In the genomic region with DNA sequence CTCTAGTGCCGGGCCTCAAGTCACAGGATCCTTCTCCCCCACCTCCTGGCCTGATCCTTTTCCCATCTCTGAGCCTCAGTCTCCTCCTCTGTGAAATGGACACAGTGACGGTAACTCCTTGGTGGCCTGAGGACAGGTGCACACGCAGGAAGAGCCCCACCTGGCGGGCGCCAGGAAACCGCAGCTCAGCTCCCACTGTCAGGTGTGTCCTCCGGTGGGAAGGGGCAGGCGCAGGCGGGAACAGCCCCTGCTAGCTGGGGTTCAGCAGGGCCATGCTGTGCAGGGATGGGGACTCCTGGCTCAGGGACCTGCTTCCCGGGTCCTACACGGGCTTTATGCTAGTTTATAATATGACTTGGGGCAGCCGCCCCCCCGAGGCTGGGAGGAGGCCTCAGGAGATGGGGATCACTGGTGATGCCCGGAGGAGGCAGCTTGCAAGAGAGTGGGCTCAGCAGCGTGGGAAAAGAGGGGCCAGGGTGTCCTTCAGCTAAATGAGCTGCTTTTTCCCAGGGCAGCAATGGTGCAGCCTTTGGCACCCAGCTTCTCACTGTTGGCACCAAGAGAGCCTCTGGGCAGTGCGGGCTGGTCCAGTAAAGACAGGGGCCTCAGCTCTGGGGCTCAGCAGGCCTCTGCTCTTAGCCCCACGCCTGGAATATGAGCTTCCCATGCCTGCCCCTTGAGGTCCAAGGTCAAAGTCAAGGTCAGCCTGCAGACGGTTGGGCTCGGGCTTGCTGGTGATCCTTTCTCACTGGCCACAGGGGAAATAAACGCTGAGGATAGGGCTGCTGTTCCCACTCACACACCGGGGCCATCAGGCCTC, we compare ENCODE assay signal across 22 cellular contexts.
DNase-seq lines count a peak whose midpoint lies in the region; ATAC-seq and TF ChIP-seq lines count a peak whose summit lies in the region.
"Had no signal": no experiment of that assay in that cellular context is flagged by ENCODE, and none has a peak within 500 bp of the region (broad histone marks: within the 10 kb centered on the region; RNA-seq: fewer than 3 reads in every experiment).

No MANE protein-coding gene starts in this region.

- H3K79me2 ChIP-seq in OCI-LY1 (ENCODE audit: insufficient read depth, low read length) (no peaks in the 10 kb centered on the region), hepatocyte (no peaks in the 10 kb centered on the region)

- 79% methylated on average over 21 of the region's 21 CpGs for WGBS in hepatocyte (ENCODE audit: low lambda C conversion rate, missing lambda C conversion rate)

- peak; percentile 17 for ATAC-seq in left ventricle myocardium superior
- ATAC-seq in Right ventricle myocardium inferior = no peak
- no peak for ATAC-seq in activated naive CD8-positive, alpha-beta T cell treated with anti-CD3 and anti-CD28 coated beads, Interleukin-2, amount 50 U/mL, for 24 hours
- ATAC-seq in SK-N-SH treated with all-trans-retinoic acid at 6 μM for 48 hours = no peak
- ATAC-seq: activated CD4-positive, alpha-beta T cell treated with anti-CD3 and anti-CD28 coated beads for 36 hours; GM12878; lower lobe of right lung had no signal

- no peaks in the 10 kb centered on the region for H3K36me3 ChIP-seq in OCI-LY1 (ENCODE audit: insufficient read depth, low read length)
- H3K36me3 ChIP-seq in hepatocyte (replicated peaks; ENCODE audit: insufficient read depth, low read depth) = no peaks in the 10 kb centered on the region
- H3K36me3 ChIP-seq: lower lobe of right lung, uterus had no signal

- no peaks in the 10 kb centered on the region for H3K9me3 Mint-ChIP-seq in activated naive CD8-positive, alpha-beta T cell treated with anti-CD3 and anti-CD28 coated beads, Interleukin-2, amount 50 U/mL, for 24 hours

- H3K9me3 ChIP-seq in OCI-LY1 (ENCODE audit: low read length) = no peaks in the 10 kb centered on the region
- H3K9me3 ChIP-seq in hepatocyte (ENCODE audit: low read depth) = no peaks in the 10 kb centered on the region
- H3K9me3 ChIP-seq: Caco-2, lower lobe of right lung, uterus had no signal

- no peaks in the 10 kb centered on the region for H3K4me1 ChIP-seq in OCI-LY1 (ENCODE audit: insufficient read depth, low read length, severe bottlenecking)
- peaks cover 19% of the 10 kb centered on the region for H3K4me1 ChIP-seq in hepatocyte (ENCODE audit: insufficient read depth)
- H3K4me1 ChIP-seq: Caco-2, uterus had no signal

- peak; percentile 52 for DNase-seq in left ventricle myocardium superior
- no peak for DNase-seq in Right ventricle myocardium inferior (ENCODE audit: missing footprints)
- DNase-seq in hepatocyte (ENCODE audit: low spot score) = peak; percentile 3
- no peak for DNase-seq in activated gamma-delta T cell treated with Interleukin-2 at 50 U/mL for 16 hours
- DNase-seq in activated naive CD8-positive, alpha-beta T cell treated with anti-CD3 and anti-CD28 coated beads, Interleukin-2, amount 50 U/mL, for 24 hours = no peak
- DNase-seq in NAMALWA (ENCODE audit: low spot score) = no peak
- DNase-seq: activated CD4-positive, alpha-beta T cell treated with anti-CD3 and anti-CD28 coated beads for 36 hours; activated CD8-positive, alpha-beta memory T cell treated with anti-CD3 and anti-CD28 coated beads, Interleukin-2, amount 50 U/mL, for 48 hours; anterior cingulate cortex; Caco-2; central memory CD4-positive, alpha-beta T cell; EL; erythroblast; lower lobe of right lung; NCI-H146; NCI-H446 treated with DMSO at 0.1 percent for 48 hours; stimulated activated CD4-positive, alpha-beta T cell treated with anti-CD3 and anti-CD28 coated beads, Interleukin-4, amount 100 ng/mL, for 24 hours; uterus had no signal

- H3K27me3 ChIP-seq in OCI-LY1 (ENCODE audit: insufficient read depth, low read length) (peaks cover 12% of the 10 kb centered on the region; the same call in 1 of the 2 replicates), hepatocyte (peaks cover 5% of the 10 kb centered on the region)
- H3K27me3 ChIP-seq: uterus had no signal

- no peak overlapping the region for H3K4me3 Mint-ChIP-seq in activated naive CD8-positive, alpha-beta T cell treated with anti-CD3 and anti-CD28 coated beads, Interleukin-2, amount 50 U/mL, for 24 hours
- H3K4me3 Mint-ChIP-seq: activated CD4-positive, alpha-beta T cell treated with anti-CD3 and anti-CD28 coated beads for 36 hours had no signal

- TF ChIP-seq CTCF in OCI-LY1 (IDR thresholded peaks at IDR 0.05; ENCODE audit: low read length) (peak; percentile 59), hepatocyte (IDR thresholded peaks at IDR 0.05; ENCODE audit: poor library complexity) (no peak)

- no peak overlapping the region for H3K27ac ChIP-seq in OCI-LY1 (ENCODE audit: low read depth, low read length, poor library complexity, severe bottlenecking)
- H3K27ac ChIP-seq in hepatocyte = no peak overlapping the region
- H3K27ac ChIP-seq: lower lobe of right lung, skin epidermis, uterus had no signal

- no peak overlapping the region for H3K27ac Mint-ChIP-seq in activated naive CD8-positive, alpha-beta T cell treated with anti-CD3 and anti-CD28 coated beads, Interleukin-2, amount 50 U/mL, for 24 hours
- H3K27ac Mint-ChIP-seq: activated CD4-positive, alpha-beta T cell treated with anti-CD3 and anti-CD28 coated beads for 36 hours had no signal

- H3K9ac ChIP-seq in OCI-LY1 (ENCODE audit: low read length) = no peak overlapping the region

- intact Hi-C loops in left ventricle myocardium superior (cut with micrococcal nuclease) = no loop called here
- intact Hi-C loops in Right ventricle myocardium inferior (cut with DNase I) = no loop called here

- no peaks in the 10 kb centered on the region for H3K9me2 ChIP-seq in OCI-LY1 (ENCODE audit: low read depth, low read length)
- H3K9me2 ChIP-seq in hepatocyte (replicated peaks; ENCODE audit: insufficient read depth) = no peaks in the 10 kb centered on the region

- H3K27me3 Mint-ChIP-seq in activated naive CD8-positive, alpha-beta T cell treated with anti-CD3 and anti-CD28 coated beads, Interleukin-2, amount 50 U/mL, for 24 hours = no peaks in the 10 kb centered on the region
- H3K27me3 Mint-ChIP-seq: activated CD4-positive, alpha-beta T cell treated with anti-CD3 and anti-CD28 coated beads for 36 hours had no signal

- no peaks in the 10 kb centered on the region for H3K4me1 Mint-ChIP-seq in activated naive CD8-positive, alpha-beta T cell treated with anti-CD3 and anti-CD28 coated beads, Interleukin-2, amount 50 U/mL, for 24 hours
- H3K4me1 Mint-ChIP-seq: activated CD4-positive, alpha-beta T cell treated with anti-CD3 and anti-CD28 coated beads for 36 hours had no signal

- no peak overlapping the region for H3K4me2 ChIP-seq in OCI-LY1 (ENCODE audit: low read length)
- no peak overlapping the region for H3K4me2 ChIP-seq in hepatocyte

- no peaks in the 10 kb centered on the region for H3K36me3 Mint-ChIP-seq in activated naive CD8-positive, alpha-beta T cell treated with anti-CD3 and anti-CD28 coated beads, Interleukin-2, amount 50 U/mL, for 24 hours (ENCODE audit: low read depth)

- no peaks in the 10 kb centered on the region for H4K20me1 ChIP-seq in OCI-LY1 (ENCODE audit: insufficient read depth, low read length)
- H4K20me1 ChIP-seq in hepatocyte (ENCODE audit: insufficient read depth, poor library complexity, severe bottlenecking) = no peaks in the 10 kb centered on the region

- H3K4me3 ChIP-seq in OCI-LY1 (ENCODE audit: low read depth, low read length, poor library complexity, severe bottlenecking) = no peak overlapping the region
- H3K4me3 ChIP-seq in hepatocyte = no peak overlapping the region
- H3K4me3 ChIP-seq: GM12878, lower lobe of right lung, skin epidermis, uterus had no signal

- H2AFZ ChIP-seq in OCI-LY1 (ENCODE audit: low read length) (no peak overlapping the region), hepatocyte (no peak overlapping the region)

- H3F3A ChIP-seq in OCI-LY1 (ENCODE audit: insufficient read depth, low read length) = no peaks in the 10 kb centered on the region

TF ChIP-seq in SK-N-SH treated with all-trans-retinoic acid at 6 μM for 48 hours, 23 proteins besides CTCF, POLR2A, EP300 and RAD21:
- TF ChIP-seq, protein P1, sequence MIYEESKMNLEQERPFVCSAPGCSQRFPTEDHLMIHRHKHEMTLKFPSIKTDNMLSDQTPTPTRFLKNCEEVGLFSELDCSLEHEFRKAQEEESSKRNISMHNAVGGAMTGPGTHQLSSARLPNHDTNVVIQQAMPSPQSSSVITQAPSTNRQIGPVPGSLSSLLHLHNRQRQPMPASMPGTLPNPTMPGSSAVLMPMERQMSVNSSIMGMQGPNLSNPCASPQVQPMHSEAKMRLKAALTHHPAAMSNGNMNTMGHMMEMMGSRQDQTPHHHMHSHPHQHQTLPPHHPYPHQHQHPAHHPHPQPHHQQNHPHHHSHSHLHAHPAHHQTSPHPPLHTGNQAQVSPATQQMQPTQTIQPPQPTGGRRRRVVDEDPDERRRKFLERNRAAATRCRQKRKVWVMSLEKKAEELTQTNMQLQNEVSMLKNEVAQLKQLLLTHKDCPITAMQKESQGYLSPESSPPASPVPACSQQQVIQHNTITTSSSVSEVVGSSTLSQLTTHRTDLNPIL (CRISPR knock-in tag; IDR thresholded peaks at IDR 0.05; ENCODE audit: low read depth) = no peak
- TF ChIP-seq ZNF8 (CRISPR knock-in tag; IDR thresholded peaks at IDR 0.05) = no peak
- no peak for TF ChIP-seq PATZ1 (CRISPR knock-in tag; IDR thresholded peaks at IDR 0.05; ENCODE audit: borderline replicate concordance)
- TF ChIP-seq RARB (CRISPR knock-in tag; IDR thresholded peaks at IDR 0.05) = no peak
- no peak for TF ChIP-seq ZNF70 (CRISPR knock-in tag; IDR thresholded peaks at IDR 0.05)
- TF ChIP-seq ARNTL (CRISPR knock-in tag; IDR thresholded peaks at IDR 0.05; ENCODE audit: borderline replicate concordance, low read depth) = no peak
- no peak for TF ChIP-seq ESRRG (CRISPR knock-in tag; IDR thresholded peaks at IDR 0.05)
- no peak for TF ChIP-seq ZFP30 (CRISPR knock-in tag; IDR thresholded peaks at IDR 0.05)
- no peak for TF ChIP-seq GLIS3 (CRISPR knock-in tag; IDR thresholded peaks at IDR 0.05)
- no peak for TF ChIP-seq PPARA (CRISPR knock-in tag; IDR thresholded peaks at IDR 0.05; ENCODE audit: borderline replicate concordance)
- TF ChIP-seq TCF4 (CRISPR knock-in tag; IDR thresholded peaks at IDR 0.05; ENCODE audit: borderline replicate concordance) = no peak

Comparison
In these comparisons a context has a peak if more than half of its experiments do, and no peak if none do; other contexts are left out.
1. DNase-seq: peak in left ventricle myocardium superior (single experiment) and hepatocyte (single experiment); none in Right ventricle myocardium inferior (single experiment), activated gamma-delta T cell treated with Interleukin-2 at 50 U/mL for 16 hours (single experiment), activated naive CD8-positive, alpha-beta T cell treated with anti-CD3 and anti-CD28 coated beads, Interleukin-2, amount 50 U/mL, for 24 hours (single experiment) and NAMALWA (single experiment).